Comparison of ENCODE assay signal across 9 cellular contexts in genomic region chrX:2796808-2797207, GRCh38. TPM values are rescaled to one million over a fixed set of nuclear protein-coding genes. Genes with fewer than 3 reads are reported as not detected.
DNase-seq lines count a peak whose midpoint lies in the region; ATAC-seq, FAIRE-seq and TF ChIP-seq lines count a peak whose summit lies in the region.
"Not testable (repeated sequence)": the region's sequence is repeated elsewhere in the genome, so short reads cannot be mapped to it uniquely, and the experiment has no call there.
"Had no signal": no experiment of that assay in that cellular context is flagged by ENCODE, and none has a peak within 500 bp of the region (broad histone marks: within the 10 kb centered on the region; RNA-seq: fewer than 3 reads in every experiment).

No MANE protein-coding gene starts in this region.

- not testable (repeated sequence) for H3K36me3 Mint-ChIP-seq in astrocyte (ENCODE audit: low read depth, unreplicated experiment); naive thymus-derived CD8-positive, alpha-beta T cell

- H3K9me3 Mint-ChIP-seq in astrocyte (ENCODE audit: unreplicated experiment); naive thymus-derived CD8-positive, alpha-beta T cell: not testable (repeated sequence)

- H3K4me3 ChIP-seq in BLaER1, result peak overlapping the region; percentile 38; the same call in 1 of the 2 replicates
- not testable (repeated sequence) for H3K4me3 ChIP-seq in NB4 (ENCODE audit: low read depth, low read length); astrocyte (ENCODE audit: insufficient read depth, low read depth, low read length)
- peak overlapping the region; percentile 1; the same call in 1 of the 2 replicates for H3K4me3 ChIP-seq in WERI-Rb-1 (ENCODE audit: low read depth, low read length)

- H3K9ac ChIP-seq in BLaER1; astrocyte (ENCODE audit: low read length): not testable (repeated sequence)

- not testable (repeated sequence) for H3K27ac Mint-ChIP-seq in astrocyte (ENCODE audit: unreplicated experiment); naive thymus-derived CD8-positive, alpha-beta T cell

- H3K9me3 ChIP-seq in BLaER1; WERI-Rb-1 (ENCODE audit: severe bottlenecking); astrocyte (ENCODE audit: insufficient read depth, low read depth, low read length): not testable (repeated sequence)

- not testable (repeated sequence) for H2AFZ ChIP-seq in astrocyte (ENCODE audit: low read depth, low read length)

- H3K27me3 ChIP-seq in BLaER1; WERI-Rb-1 (ENCODE audit: insufficient read depth, low read depth, severe bottlenecking); astrocyte (ENCODE audit: insufficient read depth, low read length): not testable (repeated sequence)

- peak; percentile 6 for DNase-seq in NB4 (ENCODE audit: low read depth)
- peak; percentile 79 for DNase-seq in NCI-H82 (lab: John Stamatoyannopoulos, UW)
- DNase-seq in WERI-Rb-1, result peak; percentile 75
- not testable (repeated sequence) for DNase-seq in astrocyte (ENCODE audit: low read depth); naive thymus-derived CD8-positive, alpha-beta T cell

- peak overlapping the region; percentile 76 for H3K4me2 ChIP-seq in BLaER1
- not testable (repeated sequence) for H3K4me2 ChIP-seq in astrocyte (ENCODE audit: low read length)

- H3K27ac ChIP-seq in BLaER1; astrocyte (ENCODE audit: low read depth, low read length): not testable (repeated sequence)
- peak overlapping the region; percentile 72 for H3K27ac ChIP-seq in WERI-Rb-1

- H4K20me1 ChIP-seq in BLaER1; astrocyte (ENCODE audit: insufficient read depth, low read length): not testable (repeated sequence)

- FAIRE-seq in astrocyte (lab: Jason Lieb, UNC) (peak; percentile 70), islet of Langerhans (lab: Jason Lieb, UNC) (peak; percentile 47)

- H3K4me1 ChIP-seq in BLaER1, result peaks cover 40% of the 10 kb centered on the region
- not testable (repeated sequence) for H3K4me1 ChIP-seq in astrocyte (ENCODE audit: insufficient read depth, low read length)

- not testable (repeated sequence) for ATAC-seq in naive thymus-derived CD8-positive, alpha-beta T cell

- POLR2A ChIA-PET in naive thymus-derived CD8-positive, alpha-beta T cell (lab: Charles Lee), result not testable (repeated sequence)

- H3K27me3 Mint-ChIP-seq in astrocyte (ENCODE audit: low read depth, unreplicated experiment); naive thymus-derived CD8-positive, alpha-beta T cell: not testable (repeated sequence)

- not testable (repeated sequence) for H3K79me2 ChIP-seq in astrocyte (ENCODE audit: insufficient read depth, low read length)

- not testable (repeated sequence) for TF ChIP-seq CTCF in NB4 (IDR thresholded peaks at IDR 0.05; ENCODE audit: low read depth, low read length); WERI-Rb-1 (IDR thresholded peaks at IDR 0.05; ENCODE audit: low read depth, low read length); astrocyte (IDR thresholded peaks at IDR 0.05; ENCODE audit: insufficient read depth, low read depth, low read length)

- not testable (repeated sequence) for H3K4me1 Mint-ChIP-seq in astrocyte (ENCODE audit: low read depth, unreplicated experiment); naive thymus-derived CD8-positive, alpha-beta T cell

- not testable (repeated sequence) for H3K4me3 Mint-ChIP-seq in astrocyte (ENCODE audit: unreplicated experiment)
- peak overlapping the region in 6 of 10 donors; percentile 2 to 48 (median 38) for H3K4me3 Mint-ChIP-seq in naive thymus-derived CD8-positive, alpha-beta T cell

- H3K36me3 ChIP-seq in BLaER1; WERI-Rb-1; astrocyte (ENCODE audit: insufficient read depth, low read length): not testable (repeated sequence)

- not testable (repeated sequence) for TF ChIP-seq POLR2A in NB4 (IDR thresholded peaks at IDR 0.05; ENCODE audit: extremely low read depth, insufficient read length)

RNA-seq across cellular contexts. Expression of gene GYG2, which starts 31.9 kb away (rescaled TPM):
- total RNA-seq in astrocyte, result 15.5 and 16.3 TPM in 2 replicates
- not detected for total RNA-seq in naive thymus-derived CD8-positive, alpha-beta T cell
- polyA plus RNA-seq in naive thymus-derived CD8-positive, alpha-beta T cell, result not detected

RNA-seq across cellular contexts. Expression of gene XG, which starts 45.0 kb away (rescaled TPM):
- 0.30 TPM in 1 of 2 replicates, not detected in the other for total RNA-seq in astrocyte
- not detected for total RNA-seq in naive thymus-derived CD8-positive, alpha-beta T cell
- not detected for polyA plus RNA-seq in naive thymus-derived CD8-positive, alpha-beta T cell
- total RNA-seq: Calu3, SK-MEL-5 had no signal

Comparison
In these comparisons a context has a peak if more than half of its experiments do, and no peak if none do; other contexts are left out.
1. RNA of gene GYG2, which starts 31.9 kb away (total RNA-seq): 15.5 to 16.3 TPM in astrocyte; not detected in naive thymus-derived CD8-positive, alpha-beta T cell; every median in the first group is over 10 times any median in the second.